In genomic region chr6:41190791-41191190, GRCh38 we compare ENCODE assay signal across 17 cellular contexts. TPM values are rescaled to one million over a fixed set of nuclear protein-coding genes. Genes with fewer than 3 reads are reported as not detected.
"Had no signal": no experiment of that assay in that cellular context is flagged by ENCODE, and none has a peak within 500 bp of the region (broad histone marks: within the 10 kb centered on the region; RNA-seq: fewer than 3 reads in every experiment).

No MANE protein-coding gene starts in this region.

- H3K27me3 ChIP-seq: ascending aorta, testis had no signal

- H3K36me3 ChIP-seq: ascending aorta, breast epithelium, esophagus squamous epithelium, sigmoid colon had no signal

- H3K4me3 Mint-ChIP-seq: natural killer cell treated with Interleukin-12 subunit alpha and Interleukin-12 subunit beta and Interleukin-15 and Interleukin-18, amount 100 ng/mL, for 72 hours; stimulated activated effector memory CD8-positive, alpha-beta T cell treated with anti-CD3 and anti-CD28 coated beads, Interleukin-12 subunit alpha, Interleukin-12 subunit beta, amount 100 ng/mL, for 72 hours; T-cell; type B pancreatic cell had no signal

- H3K4me1 ChIP-seq: ascending aorta, breast epithelium, esophagus squamous epithelium, sigmoid colon, testis had no signal

- H3K27ac Mint-ChIP-seq: T-cell, type B pancreatic cell had no signal

- H3K9me3 ChIP-seq: ascending aorta, testis had no signal

- H3K9me3 Mint-ChIP-seq: natural killer cell treated with Interleukin-12 subunit alpha and Interleukin-12 subunit beta and Interleukin-15 and Interleukin-18, amount 100 ng/mL, for 72 hours; stimulated activated effector memory CD8-positive, alpha-beta T cell treated with anti-CD3 and anti-CD28 coated beads, Interleukin-12 subunit alpha, Interleukin-12 subunit beta, amount 100 ng/mL, for 72 hours had no signal

- DNase-seq: activated CD4-positive, alpha-beta T cell treated with anti-CD3 and anti-CD28 coated beads, Interleukin-2, amount 50 U/mL, for 1 hour; activated effector memory CD4-positive, alpha-beta T cell treated with Interleukin-2 at 50 U/mL for 16 hours; activated naive CD4-positive, alpha-beta T cell treated with anti-CD3 and anti-CD28 coated beads, Interleukin-2, amount 50 U/mL, for 16 hours; effector memory CD4-positive, alpha-beta T cell; esophagus squamous epithelium; left ventricle myocardium superior; sigmoid colon; T1000; testis had no signal

- H3K36me3 Mint-ChIP-seq: natural killer cell treated with Interleukin-12 subunit alpha and Interleukin-12 subunit beta and Interleukin-15 and Interleukin-18, amount 100 ng/mL, for 72 hours; stimulated activated effector memory CD8-positive, alpha-beta T cell treated with anti-CD3 and anti-CD28 coated beads, Interleukin-12 subunit alpha, Interleukin-12 subunit beta, amount 100 ng/mL, for 72 hours; type B pancreatic cell had no signal

- H3K27me3 Mint-ChIP-seq: natural killer cell treated with Interleukin-12 subunit alpha and Interleukin-12 subunit beta and Interleukin-15 and Interleukin-18, amount 100 ng/mL, for 72 hours; T-cell had no signal

- H3K27ac ChIP-seq: ascending aorta, breast epithelium, esophagus squamous epithelium, sigmoid colon, testis had no signal

- H3K4me3 ChIP-seq: ascending aorta, breast epithelium, esophagus squamous epithelium, sigmoid colon, testis had no signal

RNA-seq across cellular contexts. Expression of gene TREML2, which starts 10.2 kb away (rescaled TPM):
- total RNA-seq: ascending aorta, fibroblast of villous mesenchyme, left ventricle myocardium superior, sigmoid colon had no signal

RNA-seq across cellular contexts. Expression of gene TREM2, which starts 27.9 kb away (rescaled TPM):
- total RNA-seq: fibroblast of villous mesenchyme; natural killer cell treated with Interleukin-12 subunit alpha and Interleukin-12 subunit beta and Interleukin-15 and Interleukin-18, amount 100 ng/mL, for 72 hours had no signal

RNA-seq across cellular contexts. Expression of gene TREML1, which starts 36.6 kb away (rescaled TPM):
- total RNA-seq: ascending aorta; cerebellum; esophagus squamous epithelium; fibroblast of villous mesenchyme; left ventricle myocardium superior; natural killer cell treated with Interleukin-12 subunit alpha and Interleukin-12 subunit beta and Interleukin-15 and Interleukin-18, amount 100 ng/mL, for 72 hours; testis had no signal

RNA-seq across cellular contexts. Expression of gene TREML4, which starts 37.4 kb away (rescaled TPM):
- total RNA-seq: ascending aorta; breast epithelium; cerebellum; esophagus squamous epithelium; fibroblast of villous mesenchyme; left ventricle myocardium superior; natural killer cell treated with Interleukin-12 subunit alpha and Interleukin-12 subunit beta and Interleukin-15 and Interleukin-18, amount 100 ng/mL, for 72 hours; sigmoid colon; T-cell; testis had no signal
